19 cellular contexts compared by ENCODE assay signal in the genomic region with DNA sequence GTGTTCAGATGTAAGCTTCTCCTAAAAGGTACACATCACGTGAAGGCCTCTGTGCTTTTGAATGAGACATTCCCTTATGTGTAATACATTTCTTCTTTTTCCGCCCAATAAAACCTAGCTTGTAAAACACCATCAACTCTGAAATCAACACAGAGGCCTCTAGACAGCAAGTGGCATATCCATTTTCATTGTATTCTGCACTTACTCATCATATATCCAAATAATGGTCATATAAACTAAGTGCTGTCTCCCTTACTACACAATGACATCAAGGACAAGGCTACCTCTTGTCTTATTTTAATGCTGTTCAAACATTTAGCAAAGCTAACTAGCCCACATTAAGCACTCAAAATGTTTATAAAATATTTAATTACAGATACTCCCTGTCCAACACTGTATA.
A peak's percentile ranks its signal among the peaks of the same experiment; 100 is the strongest.
DNase-seq lines count a peak whose midpoint lies in the region; ATAC-seq and TF ChIP-seq lines count a peak whose summit lies in the region.
"Had no signal": no experiment of that assay in that cellular context is flagged by ENCODE, and none has a peak within 500 bp of the region (broad histone marks: within the 10 kb centered on the region; RNA-seq: fewer than 3 reads in every experiment).

No MANE protein-coding gene starts in this region.

- H3K36me3 Mint-ChIP-seq in CD8-positive, alpha-beta memory T cell = no peaks in the 10 kb centered on the region
- H3K36me3 Mint-ChIP-seq: CD14-positive monocyte had no signal

- H3K79me2 ChIP-seq in PC-3 (ENCODE audit: low read length) = peaks cover 34% of the 10 kb centered on the region; the same call in 1 of the 2 replicates

- TF ChIP-seq CTCF in PC-3 (conservative IDR thresholded peaks at IDR 0.05; ENCODE audit: low read depth, low read length) = no peak

- H3K27ac ChIP-seq in PC-3 (ENCODE audit: low read length) = 0 out of 2 replicates have a peak overlapping the region, but pooled peaks have one; percentile 16
- no peak overlapping the region for H3K27ac ChIP-seq in CD8-positive, alpha-beta memory T cell (ENCODE audit: low read depth, low read length)
- H3K27ac ChIP-seq: RWPE1 had no signal

- no peaks in the 10 kb centered on the region for H4K20me1 ChIP-seq in PC-3 (ENCODE audit: low read length)

- intact Hi-C loops in PC-3 (cut with micrococcal nuclease) = loop anchor here (2.0 kb wide), 1 partner anchor 109 kb away; the partner anchor contains the start of gene ELAVL2

- H3F3A ChIP-seq in PC-3 (ENCODE audit: low read length, unreplicated experiment) = no peaks in the 10 kb centered on the region

- H3K4me2 ChIP-seq in PC-3 (ENCODE audit: low read length) = 0 out of 2 replicates have a peak overlapping the region, but pooled peaks have one; percentile 23

- H3K27me3 ChIP-seq in PC-3 (ENCODE audit: low read length) = no peaks in the 10 kb centered on the region
- H3K27me3 ChIP-seq in CD8-positive, alpha-beta memory T cell (ENCODE audit: insufficient read depth, low read length, poor library complexity, severe bottlenecking) = no peaks in the 10 kb centered on the region

- H3K4me1 ChIP-seq in PC-3 (ENCODE audit: insufficient read depth, low read length) = peaks cover 14% of the 10 kb centered on the region
- no peaks in the 10 kb centered on the region for H3K4me1 ChIP-seq in CD8-positive, alpha-beta memory T cell (ENCODE audit: insufficient read depth, low read length)

- no peak overlapping the region for H3K4me3 Mint-ChIP-seq in CD8-positive, alpha-beta memory T cell
- H3K4me3 Mint-ChIP-seq: CD14-positive monocyte had no signal

- no peaks in the 10 kb centered on the region for H3K9me2 ChIP-seq in PC-3 (replicated peaks; ENCODE audit: low read length)

- DNase-seq in NCI-H510A treated with DMSO at 0.1 percent for 48 hours (lab: John Stamatoyannopoulos, UW) = peak; percentile 35
- no peak for DNase-seq in NCI-H510A (lab: John Stamatoyannopoulos, UW)
- peak; percentile 4 to 25 for DNase-seq in NCI-H526 (lab: John Stamatoyannopoulos, UW)
- DNase-seq in PC-3 = peak; percentile 77
- DNase-seq in activated CD8-positive, alpha-beta memory T cell treated with anti-CD3 and anti-CD28 coated beads for 24 hours = no peak
- DNase-seq in DMS153 (lab: John Stamatoyannopoulos, UW) = no peak
- DNase-seq in CD8-positive, alpha-beta memory T cell = no peak
- DNase-seq: 8988T, COR-L47, DMS 273 treated with DMSO at 0.1 percent for 48 hours, KG1, MV-4-11, NCI-H2029 treated with DMSO at 0.1 percent for 48 hours, NCI-H2227 treated with DMSO at 0.1 percent for 48 hours, NCI-H524 treated with DMSO at 0.1 percent for 48 hours, T-helper 1 cell had no signal

- H3K27me3 Mint-ChIP-seq in CD8-positive, alpha-beta memory T cell = no peaks in the 10 kb centered on the region

- no peaks in the 10 kb centered on the region for H3K9me3 ChIP-seq in PC-3 (ENCODE audit: low read length)
- no peaks in the 10 kb centered on the region for H3K9me3 ChIP-seq in CD8-positive, alpha-beta memory T cell (ENCODE audit: low read length)

- CTCF ChIA-PET in PC-3 (lab: Charles Lee) = interaction anchor here (0.6 kb wide), 2 partner anchors 11 to 1248 kb away, joined by 3 read pairs; no protein-coding TSS in a partner anchor
- CTCF ChIA-PET in CD8-positive, alpha-beta memory T cell (lab: Charles Lee) = no interaction called here

- ATAC-seq in PC-3 (peak; percentile 97), HG02973 (IDR thresholded peaks at IDR 0.05; ENCODE audit: unreplicated experiment) (no peak)

- no TSS peak for BruUV-seq in PC-3 (replicated peaks; lab: Mats Ljungman, UMichigan)

- no peak overlapping the region for H2AFZ ChIP-seq in PC-3 (ENCODE audit: low read length)

- peaks cover 0 to 14% (median 5%) of the 10 kb centered on the region in 5 donors for H3K9me3 Mint-ChIP-seq in CD8-positive, alpha-beta memory T cell

- no peaks in the 10 kb centered on the region for H3K4me1 Mint-ChIP-seq in CD8-positive, alpha-beta memory T cell
- H3K4me1 Mint-ChIP-seq: CD14-positive monocyte had no signal

- no peaks in the 10 kb centered on the region for H3K36me3 ChIP-seq in PC-3 (ENCODE audit: low read depth, low read length)
- H3K36me3 ChIP-seq in CD8-positive, alpha-beta memory T cell (ENCODE audit: insufficient read depth, low read length) = no peaks in the 10 kb centered on the region

- H3K4me3 ChIP-seq in PC-3 (ENCODE audit: low read length) = no peak overlapping the region
- no peak overlapping the region for H3K4me3 ChIP-seq in CD8-positive, alpha-beta memory T cell (ENCODE audit: low read length)

- no peak overlapping the region for H3K9ac ChIP-seq in PC-3 (ENCODE audit: low read length)

- POLR2A ChIA-PET in PC-3 (lab: Charles Lee; ENCODE audit: unreplicated experiment) = no interaction called here
- POLR2A ChIA-PET in CD8-positive, alpha-beta memory T cell (lab: Charles Lee) = no interaction called here

- no peak overlapping the region for H3K27ac Mint-ChIP-seq in CD8-positive, alpha-beta memory T cell
- H3K27ac Mint-ChIP-seq: CD14-positive monocyte had no signal

Comparison
In these comparisons a context has a peak if more than half of its experiments do, and no peak if none do; other contexts are left out.
1. DNase-seq: peak in NCI-H510A treated with DMSO at 0.1 percent for 48 hours (single experiment), NCI-H526 (2 of 2) and PC-3 (single experiment); none in NCI-H510A (single experiment), activated CD8-positive, alpha-beta memory T cell treated with anti-CD3 and anti-CD28 coated beads for 24 hours (single experiment), DMS153 (single experiment) and CD8-positive, alpha-beta memory T cell (0 of 5).